8 cellular contexts compared by ENCODE assay signal in the genomic region with DNA sequence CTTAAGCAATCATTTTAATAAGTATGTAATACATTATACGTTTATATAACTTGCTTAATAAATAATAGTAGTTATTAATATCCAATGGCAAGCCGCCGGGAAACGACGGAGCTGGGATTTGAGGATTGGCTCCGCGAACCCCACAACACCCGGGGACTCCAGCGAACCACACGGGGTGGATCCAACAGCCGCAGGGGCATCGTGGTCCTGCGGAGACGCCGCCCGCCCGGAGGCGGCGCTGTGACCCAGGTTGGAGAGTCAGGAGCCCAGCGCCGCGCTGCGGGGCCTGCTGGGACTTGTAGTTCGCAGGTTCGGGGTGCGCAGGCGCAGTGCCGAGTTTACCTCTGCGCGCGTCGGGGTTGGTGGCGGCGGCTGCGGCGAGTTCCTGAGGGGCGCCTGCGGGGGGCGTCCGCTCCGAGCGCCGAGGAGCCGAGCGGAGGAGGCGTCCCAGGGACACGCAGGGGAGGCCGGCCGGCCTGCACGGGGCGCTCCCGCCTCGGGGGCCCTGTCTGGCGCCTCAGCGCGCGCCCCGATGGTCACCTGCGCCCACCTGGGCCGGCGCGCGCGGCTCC. TPM values are rescaled to one million over a fixed set of nuclear protein-coding genes. Genes with fewer than 3 reads are reported as not detected.
DNase-seq lines count a peak whose midpoint lies in the region; ATAC-seq, FAIRE-seq and TF ChIP-seq lines count a peak whose summit lies in the region.

ZNF554 (plus strand) TSS at position 329 of the 572 bp plus-strand sequence; CDS start at position 533, 204 bp downstream.

- in situ Hi-C loops in GM13976 (cut with MboI; ENCODE audit: low sequenced_read_pairs, unreplicated experiment): no loop called here

- no peak for FAIRE-seq in urothelium cell line (lab: Jason Lieb, UNC)

- TF ChIP-seq CTCF in GM13976 (IDR thresholded peaks at IDR 0.05; ENCODE audit: borderline replicate concordance, control extremely low read depth, extremely low read depth, insufficient read depth, missing control alignments) (peak; percentile 93), psoas muscle (IDR thresholded peaks at IDR 0.05) (peak; percentile 91)

- H3K9me3 ChIP-seq in right cardiac atrium (ENCODE audit: control insufficient read depth, low read length) (no peaks in the 10 kb centered on the region), psoas muscle (no peaks in the 10 kb centered on the region)

- intact Hi-C loops in right cardiac atrium (cut with DNase I): no loop called here
- intact Hi-C loops in psoas muscle (cut with DNase I): no loop called here

- ATAC-seq in HG02884 (IDR thresholded peaks at IDR 0.05; ENCODE audit: unreplicated experiment): peak; percentile 68
- ATAC-seq in right cardiac atrium: peak; percentile 94 to 95
- peak; percentile 97 to 99 (median 99) for ATAC-seq in psoas muscle

- peak; percentile 97 for DNase-seq in GM13976 (ENCODE audit: low spot score)
- DNase-seq in NCI-H146 treated with DMSO at 0.1 percent for 48 hours (lab: John Stamatoyannopoulos, UW; ENCODE audit: unreplicated experiment): peak; percentile 74
- DNase-seq in T-helper 1 cell: peak; percentile 96 to 99 (median 97)
- peak; percentile 99 to 100 (median 99) for DNase-seq in right cardiac atrium
- peak; percentile 97 to 99 for DNase-seq in psoas muscle
- peak; percentile 88 for DNase-seq in urothelium cell line (ENCODE audit: low spot score)

- peaks cover 0 to 27% of the 10 kb centered on the region in 2 donors for H3K36me3 ChIP-seq in psoas muscle (ENCODE audit: insufficient read depth in 1 of 2, low read depth in 1 of 2)

- under 1% methylated on average over 64 of the region's 64 CpGs for WGBS in right cardiac atrium
- WGBS in psoas muscle, 3 donors: 0 to 1% (median 0%) methylated on average over 31 to 64 of the region's 64 CpGs

- H3K4me1 ChIP-seq in right cardiac atrium (ENCODE audit: control insufficient read depth, insufficient read depth, low read length): peaks cover 2% of the 10 kb centered on the region
- H3K4me1 ChIP-seq in psoas muscle: peaks cover 5% of the 10 kb centered on the region

- peak within 1 kb of the TSS; percentile 45 for H3K27ac ChIP-seq in angular gyrus (ENCODE audit: low read depth, low read length)
- H3K27ac ChIP-seq in right cardiac atrium (ENCODE audit: low read length): no peak within 1 kb of the TSS
- H3K27ac ChIP-seq in psoas muscle: peak within 1 kb of the TSS; percentile 74

- H3K27me3 ChIP-seq in right cardiac atrium (ENCODE audit: control insufficient read depth, insufficient read depth) (no peaks in the 10 kb centered on the region), psoas muscle (ENCODE audit: insufficient read depth in 3 of 3, low read length in 2 of 3) (no peaks in the 10 kb centered on the region)

- H3K4me3 ChIP-seq in right cardiac atrium (ENCODE audit: low read length) (peak within 1 kb of the TSS; percentile 86), psoas muscle (peak within 1 kb of the TSS; percentile 89)

RNA-seq across cellular contexts. Expression of gene ZNF554, which starts in this region (rescaled TPM):
- 1 to 10 TPM; 4.7 to 6.7 (median 6.3) TPM for total RNA-seq in right cardiac atrium
- 4.7 TPM for polyA plus RNA-seq in right cardiac atrium
- 1 to 10 TPM; 3.5 to 6.5 (median 4.5) TPM for total RNA-seq in psoas muscle
- 1 to 10 TPM; 1.8 to 5.2 (median 3.6) TPM for polyA plus RNA-seq in psoas muscle
